ENCODE assay signal across 14 cellular contexts in the genomic region with DNA sequence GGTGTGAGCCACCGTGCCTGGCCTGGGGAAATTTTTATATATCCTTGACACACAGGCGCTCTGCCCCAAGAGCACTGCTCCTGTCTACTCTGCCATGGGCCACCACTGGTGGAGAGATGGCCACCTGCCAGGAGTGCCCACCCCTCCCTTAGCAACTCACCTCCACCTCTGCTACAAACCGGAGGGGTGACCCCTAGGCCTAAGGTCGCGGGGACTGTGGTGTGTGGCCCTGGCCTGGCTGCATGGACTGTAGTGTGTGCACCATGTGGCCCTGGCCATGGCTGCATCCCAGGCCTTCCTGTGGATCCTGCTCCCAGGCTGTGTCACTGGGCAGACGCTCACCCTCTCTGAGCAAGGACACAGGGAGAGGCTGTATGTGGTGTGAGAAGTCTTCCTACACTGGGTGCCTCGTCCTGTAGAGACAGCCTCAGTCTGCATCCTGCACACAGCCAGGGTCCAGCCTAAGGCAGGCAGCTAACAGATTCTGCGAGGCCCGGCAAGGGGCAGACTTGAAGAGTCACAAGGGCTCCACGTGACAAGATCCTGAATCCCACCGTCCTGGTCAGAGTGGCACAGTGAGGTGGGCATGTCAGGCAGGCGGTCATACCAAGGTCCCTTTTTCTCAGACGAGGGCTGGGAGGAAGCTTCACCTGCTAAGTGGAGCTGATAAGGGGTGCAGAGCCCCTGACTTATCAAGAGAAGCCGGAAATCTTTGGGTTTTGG. TPM values are rescaled to one million over a fixed set of nuclear protein-coding genes. Genes with fewer than 3 reads are reported as not detected.
DNase-seq lines count a peak whose midpoint lies in the region; ATAC-seq and TF ChIP-seq lines count a peak whose summit lies in the region.
"Had no signal": no experiment of that assay in that cellular context is flagged by ENCODE, and none has a peak within 500 bp of the region (broad histone marks: within the 10 kb centered on the region; RNA-seq: fewer than 3 reads in every experiment).

No MANE protein-coding gene starts in this region.

- H3K4me1 Mint-ChIP-seq in activated B cell treated with CpG ODN at 0.5 μM for 24 hours, result peaks cover 38% of the 10 kb centered on the region

- CTCF ChIA-PET in activated B cell treated with CpG ODN at 0.5 μM for 24 hours (lab: Charles Lee), result no interaction called here

- H3K4me1 ChIP-seq in thyroid gland (peaks cover 42 to 56% of the 10 kb centered on the region in 2 donors), gastroesophageal sphincter (peaks cover 3 to 69% (median 46%) of the 10 kb centered on the region in 3 donors)

- intact Hi-C loops in activated B cell treated with CpG ODN at 0.5 μM for 24 hours (cut with micrococcal nuclease), result no loop called here
- intact Hi-C loops in left colon (cut with DNase I, micrococcal nuclease), result no loop called here
- intact Hi-C loops in thyroid gland (cut with DNase I), result no loop called here

- H3K27ac Mint-ChIP-seq in activated B cell treated with CpG ODN at 0.5 μM for 24 hours, result no peak overlapping the region
- H3K27ac Mint-ChIP-seq: neural progenitor cell had no signal

- no peak for ATAC-seq in activated B cell treated with CpG ODN at 0.5 μM for 24 hours (ENCODE audit: low read depth)
- no peak for ATAC-seq in left colon
- no peak for ATAC-seq in HG03039 (IDR thresholded peaks at IDR 0.05; ENCODE audit: unreplicated experiment)
- ATAC-seq in gastroesophageal sphincter, result no peak
- ATAC-seq: gastrocnemius medialis had no signal

- WGBS in thyroid gland, 2 donors, result 91 to 95% methylated on average over 8 to 12 of the region's 14 CpGs
- 63 to 86% methylated on average over 4 to 5 of the region's 14 CpGs for WGBS in gastroesophageal sphincter (ENCODE audit: low coverage in 1 of 2), 2 donors

- H3K9me3 ChIP-seq in thyroid gland, result no peaks in the 10 kb centered on the region
- H3K9me3 ChIP-seq in gastroesophageal sphincter, result no peaks in the 10 kb centered on the region
- H3K9me3 ChIP-seq: gastrocnemius medialis, upper lobe of left lung had no signal

- no peak overlapping the region for H3K4me3 Mint-ChIP-seq in activated B cell treated with CpG ODN at 0.5 μM for 24 hours
- H3K4me3 Mint-ChIP-seq: neural progenitor cell had no signal

- no peaks in the 10 kb centered on the region for H3K9me3 Mint-ChIP-seq in activated B cell treated with CpG ODN at 0.5 μM for 24 hours
- H3K9me3 Mint-ChIP-seq: neural progenitor cell had no signal

- no peak for TF ChIP-seq EP300 in gastroesophageal sphincter (IDR thresholded peaks at IDR 0.05)

- peak; percentile 61 for DNase-seq in activated effector memory CD4-positive, alpha-beta T cell treated with anti-CD3 and anti-CD28 coated beads, Interleukin-2, amount 50 U/mL, for 16 hours
- DNase-seq in activated effector memory CD4-positive, alpha-beta T cell treated with Interleukin-2 at 50 U/mL for 16 hours, result no peak
- DNase-seq in activated B cell treated with CpG ODN at 0.5 μM for 24 hours (peak; percentile 13), left colon (peak; percentile 2 to 23), thyroid gland (peak; percentile 0 to 2), hypothalamus (lab: John Stamatoyannopoulos, UW) (no peak)
- DNase-seq: ACHN, NCI-H510A treated with DMSO at 0.1 percent for 48 hours, RPMI8226 had no signal

- H3K27me3 Mint-ChIP-seq in activated B cell treated with CpG ODN at 0.5 μM for 24 hours, result no peaks in the 10 kb centered on the region

- TF ChIP-seq CTCF in activated B cell treated with CpG ODN at 0.5 μM for 24 hours (IDR thresholded peaks at IDR 0.05), result no peak
- no peak for TF ChIP-seq CTCF in thyroid gland (IDR thresholded peaks at IDR 0.05)
- TF ChIP-seq CTCF in gastroesophageal sphincter (IDR thresholded peaks at IDR 0.05), result no peak

- H3K27me3 ChIP-seq in thyroid gland (no peaks in the 10 kb centered on the region), gastroesophageal sphincter (no peaks in the 10 kb centered on the region)
- H3K27me3 ChIP-seq: gastrocnemius medialis, neural progenitor cell, upper lobe of left lung had no signal

- H3K36me3 Mint-ChIP-seq in activated B cell treated with CpG ODN at 0.5 μM for 24 hours (ENCODE audit: low read depth), result peaks cover 7% of the 10 kb centered on the region

- no peak overlapping the region for H3K4me3 ChIP-seq in thyroid gland (replicated peaks in 1 of 3)
- H3K4me3 ChIP-seq in gastroesophageal sphincter, result no peak overlapping the region
- H3K4me3 ChIP-seq: gastrocnemius medialis, neural progenitor cell, upper lobe of left lung had no signal

- POLR2A ChIA-PET in activated B cell treated with CpG ODN at 0.5 μM for 24 hours (lab: Charles Lee), result no interaction called here

- H3K36me3 ChIP-seq in thyroid gland (peaks cover 26 to 27% of the 10 kb centered on the region in 2 donors), gastroesophageal sphincter (peaks cover 0 to 58% of the 10 kb centered on the region in 2 donors)
- H3K36me3 ChIP-seq: neural progenitor cell had no signal

- TF ChIP-seq POLR2A in thyroid gland (IDR thresholded peaks at IDR 0.05), result no peak
- TF ChIP-seq POLR2A in gastroesophageal sphincter (IDR thresholded peaks at IDR 0.05), result no peak

- H3K27ac ChIP-seq in thyroid gland (no peak overlapping the region), gastroesophageal sphincter (peak overlapping the region in 1 of 4 donors; percentile 2)
- H3K27ac ChIP-seq: gastrocnemius medialis, neural progenitor cell, upper lobe of left lung had no signal

RNA-seq across cellular contexts. Expression of gene NINJ1, which starts 10.3 kb away (rescaled TPM):
- total RNA-seq in activated B cell treated with CpG ODN at 0.5 μM for 24 hours (10.2 and 11.0 TPM in 2 replicates), left colon (10 to 100 TPM; 17.7 to 30.8 TPM), thyroid gland (100 to 1,000 TPM in 2 of 4 donors, 10 to 100 TPM in 2; 82.9 to 168 (median 121) TPM), gastroesophageal sphincter (10 to 100 TPM; 58.8 to 81.6 (median 75.2) TPM)

RNA-seq across cellular contexts. Expression of gene CARD19, which starts 27.7 kb away (rescaled TPM):
- total RNA-seq in activated B cell treated with CpG ODN at 0.5 μM for 24 hours (13.7 and 15.6 TPM in 2 replicates), left colon (10 to 100 TPM; 41.5 to 62.2 TPM), thyroid gland (10 to 100 TPM; 37.0 to 61.8 (median 49.1) TPM), gastroesophageal sphincter (10 to 100 TPM; 78.5 to 82.2 (median 80.1) TPM)

Comparison
In these comparisons a context has a peak if more than half of its experiments do, and no peak if none do; other contexts are left out.
1. DNase-seq: peak in activated effector memory CD4-positive, alpha-beta T cell treated with anti-CD3 and anti-CD28 coated beads, Interleukin-2, amount 50 U/mL, for 16 hours (single experiment), activated B cell treated with CpG ODN at 0.5 μM for 24 hours (single experiment), left colon (2 of 2) and thyroid gland (2 of 2); none in activated effector memory CD4-positive, alpha-beta T cell treated with Interleukin-2 at 50 U/mL for 16 hours (single experiment) and hypothalamus (0 of 51).